Comparison of ENCODE assay signal across 8 cellular contexts in the genomic region with DNA sequence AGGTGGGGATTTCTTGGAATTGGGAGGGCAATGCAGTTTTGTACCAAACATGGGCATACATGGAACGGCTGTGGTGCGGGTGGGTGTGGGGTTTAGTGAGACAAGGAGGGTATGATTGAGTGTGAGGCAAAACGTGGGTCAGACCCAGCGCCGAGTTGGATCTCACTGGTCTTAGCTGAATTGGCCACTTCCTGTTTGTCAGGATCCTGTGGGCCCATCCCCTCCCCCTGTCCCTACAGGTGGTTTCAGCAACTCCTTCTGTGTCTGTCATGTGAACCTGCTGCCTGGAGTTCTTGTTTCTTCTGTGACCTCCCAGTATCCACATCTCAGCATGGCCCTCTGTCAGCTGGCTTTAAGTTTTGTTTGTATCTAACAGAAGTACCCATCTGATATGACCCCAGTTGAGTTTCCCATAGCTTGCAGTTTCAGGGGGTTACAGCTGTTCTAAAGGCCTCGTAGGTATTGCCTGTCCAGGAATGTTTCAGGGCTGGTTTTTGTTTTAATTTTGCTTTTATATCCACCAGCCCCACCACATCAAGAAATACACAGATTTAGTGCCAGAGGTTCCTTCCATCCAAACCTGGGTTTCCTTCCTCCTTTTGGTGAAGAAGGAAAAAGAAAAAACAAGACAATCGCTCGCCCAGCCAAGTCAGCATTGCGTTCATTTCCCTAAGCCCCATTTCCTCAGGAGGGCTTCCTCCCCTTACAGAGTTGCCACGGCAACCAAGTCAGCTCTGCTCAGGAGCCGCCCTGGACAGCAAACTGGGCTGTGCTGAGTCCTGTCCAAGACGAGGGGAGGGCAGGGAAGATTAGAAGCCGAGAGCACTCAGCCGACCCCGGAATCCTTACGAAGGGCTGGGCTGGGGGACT. TPM values are rescaled to one million over a fixed set of nuclear protein-coding genes. Genes with fewer than 3 reads are reported as not detected.
A peak's percentile ranks its signal among the peaks of the same experiment; 100 is the strongest.
DNase-seq lines count a peak whose midpoint lies in the region; ATAC-seq lines count a peak whose summit lies in the region.

No MANE protein-coding gene starts in this region.

- DNase-seq in H7 (peak; percentile 72), SK-N-DZ (ENCODE audit: low spot score) (peak; percentile 53), fibroblast of the conjunctiva (ENCODE audit: low read depth) (peak; percentile 62), retina (peak; percentile 77), SIG-M5 treated with dmso at 0.1 percent for 504 hours (lab: John Stamatoyannopoulos, UW; ENCODE audit: unreplicated experiment) (no peak), ACHN (no peak)
- no peak for DNase-seq in central memory CD4-positive, alpha-beta T cell

- no peaks in the 10 kb centered on the region for H3K27me3 ChIP-seq in H7 (ENCODE audit: control insufficient read depth, insufficient read depth, low read length)

- in situ Hi-C loops in ACHN (cut with HindIII; ENCODE audit: low pct_ligation_motif_present, low pct_unique_long_range_greater_than_20kb, low sequenced_read_pairs) = no loop called here

- H3K36me3 ChIP-seq in H7 (replicated peaks; ENCODE audit: control insufficient read depth, insufficient read depth, low read length) = no peaks in the 10 kb centered on the region

- no peak for ATAC-seq in GM19328 (IDR thresholded peaks at IDR 0.05; ENCODE audit: unreplicated experiment)

- H3K4me3 ChIP-seq in H7 (ENCODE audit: insufficient read depth, low read depth, low read length) = no peak overlapping the region

RNA-seq across cellular contexts. Expression of a gene that starts 6.1 kb away (rescaled TPM):
- total RNA-seq in H7 (2014; rRNA removed; shearing (Covaris generic)) = not detected in 2 replicates
- not detected in 2 replicates for polyA plus RNA-seq in SK-N-DZ (2014; cell fraction: cytosol; rRNA removed)
- polyA plus RNA-seq in SK-N-DZ (2014; cell fraction: nucleus; rRNA removed) = not detected in 2 replicates

RNA-seq across cellular contexts. Expression of a gene that starts 19.7 kb away (rescaled TPM):
- 14.9 and 18.0 TPM in 2 replicates for total RNA-seq in H7 (2014; rRNA removed; shearing (Covaris generic))
- polyA plus RNA-seq in SK-N-DZ (2014; cell fraction: cytosol; rRNA removed) = 1.6 and 3.2 TPM in 2 replicates
- polyA plus RNA-seq in SK-N-DZ (2014; cell fraction: nucleus; rRNA removed) = 1.2 and 2.0 TPM in 2 replicates

RNA-seq across cellular contexts. Expression of a gene that starts 57.4 kb away (rescaled TPM):
- total RNA-seq in H7 (2014; rRNA removed; shearing (Covaris generic)) = not detected in 2 replicates
- 0.24 TPM in 1 of 2 replicates, not detected in the other for polyA plus RNA-seq in SK-N-DZ (2014; cell fraction: cytosol; rRNA removed)
- not detected in 2 replicates for polyA plus RNA-seq in SK-N-DZ (2014; cell fraction: nucleus; rRNA removed)

Comparison
In these comparisons a context has a peak if more than half of its experiments do, and no peak if none do; other contexts are left out.
1. DNase-seq: peak in H7 (single experiment), SK-N-DZ (single experiment), fibroblast of the conjunctiva (single experiment) and retina (single experiment); none in SIG-M5 treated with dmso at 0.1 percent for 504 hours (single experiment), central memory CD4-positive, alpha-beta T cell (single experiment) and ACHN (single experiment).